Comparison of ENCODE assay signal across 31 cellular contexts in genomic region chr16:2001035-2001434, GRCh38. TPM values are rescaled to one million over a fixed set of nuclear protein-coding genes. Genes with fewer than 3 reads are reported as not detected.
"Had no signal": no experiment of that assay in that cellular context is flagged by ENCODE, and none has a peak within 500 bp of the region (broad histone marks: within the 10 kb centered on the region; RNA-seq: fewer than 3 reads in every experiment).

No MANE protein-coding gene starts in this region.

- DNase-seq: activated CD4-positive, alpha-beta memory T cell treated with anti-CD3 and anti-CD28 coated beads for 36 hours; activated CD4-positive, alpha-beta T cell treated with anti-CD3 and anti-CD28 coated beads for 36 hours; activated CD4-positive, alpha-beta T cell treated with anti-CD3 and anti-CD28 coated beads, Interleukin-2, amount 10 ng/mL, durations not matched to agents 24 days and 14 days; activated CD4-positive, CD25-positive, alpha-beta regulatory T cell; activated CD4-positive, CD25-positive, alpha-beta regulatory T cell treated with anti-CD3 and anti-CD28 coated beads, Interleukin-2, amount 50 U/mL, for 72 hours; activated CD8-positive, alpha-beta T cell treated with anti-CD3 and anti-CD28 coated beads, Interleukin-2, amount 10 ng/mL, durations not matched to agents 7 days and 5 days; activated effector memory CD4-positive, alpha-beta T cell treated with Interleukin-2 at 50 U/mL for 16 hours; activated gamma-delta T cell treated with Interleukin-2 at 50 U/mL for 16 hours; activated naive CD4-positive, alpha-beta T cell treated with Interleukin-2 at 50 U/mL for 16 hours; activated naive CD8-positive, alpha-beta T cell treated with anti-CD3 and anti-CD28 coated beads, Interleukin-2, amount 10 ng/mL, durations not matched to agents 7 days and 5 days; activated T-cell treated with anti-CD3 and anti-CD28 coated beads, Interleukin-2, amount 50 U/mL, for 4 hours; central memory CD4-positive, alpha-beta T cell; cerebellar nuclear complex; colonic mucosa; effector CD8-positive, alpha-beta T cell; esophagus squamous epithelium; foreskin melanocyte; heart right ventricle; T1000 had no signal

- FAIRE-seq: endometrium, endothelial cell of umbilical vein had no signal

- H3K9me3 ChIP-seq: ascending aorta, breast epithelium, colonic mucosa, esophagus squamous epithelium, gastroesophageal sphincter, heart right ventricle had no signal

- H3K27ac Mint-ChIP-seq: activated CD4-positive, alpha-beta memory T cell treated with anti-CD3 and anti-CD28 coated beads for 36 hours; activated CD4-positive, alpha-beta T cell treated with anti-CD3 and anti-CD28 coated beads for 36 hours; activated CD4-positive, alpha-beta T cell treated with anti-CD3 and anti-CD28 coated beads, Interleukin-2, amount 10 ng/mL, durations not matched to agents 24 days and 14 days; activated CD8-positive, alpha-beta T cell treated with anti-CD3 and anti-CD28 coated beads, Interleukin-2, amount 10 ng/mL, durations not matched to agents 7 days and 5 days; activated naive CD4-positive, alpha-beta T cell treated with anti-CD3 and anti-CD28 coated beads, Interleukin-2, amount 50 U/mL, for 24 hours; activated naive CD8-positive, alpha-beta T cell treated with anti-CD3 and anti-CD28 coated beads, Interleukin-2, amount 10 ng/mL, durations not matched to agents 7 days and 5 days; activated T-helper 17 cell treated with anti-CD3 and anti-CD28 coated beads, Interleukin-2, amount 50 U/mL, for 72 hours; brain; T-helper 2 cell treated with Interferon-gamma antibody and Interleukin-4, amounts not matched to agents 5 μg/mL and 100 μg/mL, for 36 hours had no signal

- H3K27me3 Mint-ChIP-seq: activated CD4-positive, alpha-beta memory T cell treated with anti-CD3 and anti-CD28 coated beads for 36 hours; activated CD4-positive, alpha-beta T cell treated with anti-CD3 and anti-CD28 coated beads for 36 hours; activated CD4-positive, alpha-beta T cell treated with anti-CD3 and anti-CD28 coated beads, Interleukin-2, amount 10 ng/mL, durations not matched to agents 24 days and 14 days; activated naive CD4-positive, alpha-beta T cell treated with anti-CD3 and anti-CD28 coated beads, Interleukin-2, amount 50 U/mL, for 24 hours; activated naive CD8-positive, alpha-beta T cell treated with anti-CD3 and anti-CD28 coated beads, Interleukin-2, amount 10 ng/mL, durations not matched to agents 7 days and 5 days; activated T-helper 17 cell treated with anti-CD3 and anti-CD28 coated beads, Interleukin-2, amount 50 U/mL, for 72 hours had no signal

- H3K4me3 ChIP-seq: ascending aorta, breast epithelium, cardiac muscle cell, colonic mucosa, esophagus squamous epithelium, gastroesophageal sphincter, heart right ventricle had no signal

- H3K9me3 Mint-ChIP-seq: activated CD4-positive, alpha-beta memory T cell treated with anti-CD3 and anti-CD28 coated beads for 36 hours; activated CD4-positive, alpha-beta T cell treated with anti-CD3 and anti-CD28 coated beads, Interleukin-2, amount 10 ng/mL, durations not matched to agents 24 days and 14 days; activated naive CD4-positive, alpha-beta T cell treated with anti-CD3 and anti-CD28 coated beads, Interleukin-2, amount 50 U/mL, for 24 hours; activated naive CD8-positive, alpha-beta T cell treated with anti-CD3 and anti-CD28 coated beads, Interleukin-2, amount 10 ng/mL, durations not matched to agents 7 days and 5 days; activated T-cell treated with anti-CD3 and anti-CD28 coated beads, Interleukin-2, amount 50 U/mL, for 4 hours; activated T-helper 17 cell treated with anti-CD3 and anti-CD28 coated beads, Interleukin-2, amount 50 U/mL, for 72 hours; brain; T-helper 2 cell treated with Interferon-gamma antibody and Interleukin-4, amounts not matched to agents 5 μg/mL and 100 μg/mL, for 36 hours had no signal

- H3K27me3 ChIP-seq: ascending aorta, breast epithelium, cardiac muscle cell, colonic mucosa, esophagus squamous epithelium, gastroesophageal sphincter, heart right ventricle had no signal

- H3K27ac ChIP-seq: ascending aorta, breast epithelium, cardiac muscle cell, colonic mucosa, epithelial cell of prostate, esophagus squamous epithelium, gastroesophageal sphincter, heart right ventricle had no signal

- H3K4me3 Mint-ChIP-seq: activated CD4-positive, alpha-beta memory T cell treated with anti-CD3 and anti-CD28 coated beads for 36 hours; activated CD4-positive, alpha-beta T cell treated with anti-CD3 and anti-CD28 coated beads for 36 hours; activated CD4-positive, alpha-beta T cell treated with anti-CD3 and anti-CD28 coated beads, Interleukin-2, amount 10 ng/mL, durations not matched to agents 24 days and 14 days; activated CD8-positive, alpha-beta T cell treated with anti-CD3 and anti-CD28 coated beads, Interleukin-2, amount 10 ng/mL, durations not matched to agents 7 days and 5 days; activated naive CD4-positive, alpha-beta T cell treated with anti-CD3 and anti-CD28 coated beads, Interleukin-2, amount 50 U/mL, for 24 hours; activated naive CD8-positive, alpha-beta T cell treated with anti-CD3 and anti-CD28 coated beads, Interleukin-2, amount 10 ng/mL, durations not matched to agents 7 days and 5 days; activated T-cell treated with anti-CD3 and anti-CD28 coated beads, Interleukin-2, amount 50 U/mL, for 4 hours; activated T-helper 17 cell treated with anti-CD3 and anti-CD28 coated beads, Interleukin-2, amount 50 U/mL, for 72 hours; brain; T-helper 2 cell treated with Interferon-gamma antibody and Interleukin-4, amounts not matched to agents 5 μg/mL and 100 μg/mL, for 36 hours had no signal

- ATAC-seq: activated CD4-positive, alpha-beta T cell treated with anti-CD3 and anti-CD28 coated beads for 36 hours; activated CD8-positive, alpha-beta T cell treated with anti-CD3 and anti-CD28 coated beads, Interleukin-2, amount 10 ng/mL, durations not matched to agents 7 days and 5 days; activated T-cell treated with anti-CD3 and anti-CD28 coated beads, Interleukin-2, amount 50 U/mL, for 4 hours; activated T-helper 17 cell treated with anti-CD3 and anti-CD28 coated beads, Interleukin-2, amount 50 U/mL, for 72 hours; gastroesophageal sphincter; heart right ventricle had no signal

RNA-seq across cellular contexts. Expression of gene NPW, which starts 18.6 kb away (rescaled TPM):
- total RNA-seq: ascending aorta, breast epithelium, gastroesophageal sphincter had no signal

RNA-seq across cellular contexts. Expression of gene NOXO1, which starts 19.8 kb away (rescaled TPM):
- total RNA-seq: activated CD4-positive, alpha-beta memory T cell treated with anti-CD3 and anti-CD28 coated beads for 36 hours; activated CD4-positive, alpha-beta T cell treated with anti-CD3 and anti-CD28 coated beads for 36 hours; activated CD8-positive, alpha-beta T cell treated with anti-CD3 and anti-CD28 coated beads, Interleukin-2, amount 10 ng/mL, durations not matched to agents 7 days and 5 days; ascending aorta; fibroblast of lung; heart right ventricle had no signal
